In the genomic region with DNA sequence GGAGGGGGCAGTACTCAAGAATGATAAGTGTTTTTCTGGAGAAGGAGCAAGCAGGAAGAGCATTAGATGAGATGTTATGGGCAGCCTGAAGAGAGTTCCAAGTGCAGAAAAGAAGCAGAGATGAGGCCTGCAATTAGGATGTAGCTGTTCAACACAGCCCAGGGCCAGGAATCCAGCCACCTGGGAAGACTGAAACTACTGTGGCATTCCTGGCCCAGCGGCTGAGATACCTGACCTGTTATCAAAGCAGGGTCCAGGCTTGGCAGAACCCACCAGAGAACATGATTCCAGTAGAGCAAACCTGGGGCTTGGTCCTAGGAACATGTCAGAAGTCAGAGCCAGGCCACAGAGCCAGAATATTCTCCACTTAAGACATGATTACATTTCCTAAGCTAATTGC, we compare ENCODE assay signal across 25 cellular contexts.
"Had no signal": no experiment of that assay in that cellular context is flagged by ENCODE, and none has a peak within 500 bp of the region (broad histone marks: within the 10 kb centered on the region; RNA-seq: fewer than 3 reads in every experiment).

No MANE protein-coding gene starts in this region.

- ATAC-seq: natural killer cell treated with Interleukin-12 subunit alpha and Interleukin-12 subunit beta and Interleukin-15 and Interleukin-18, amount 100 ng/mL, for 72 hours; pancreas; right cardiac atrium; sciatic nerve; stimulated activated naive B cell treated with anti-CD40 and anti-IgM and Interleukin-4, amounts not matched to agents 10 μg/mL and 1 μg/mL and 100 μg/mL, for 72 hours; stimulated activated naive CD8-positive, alpha-beta T cell treated with anti-CD3 and anti-CD28 coated beads, Interleukin-15, Interleukin-2, amounts not matched to agents 100 U/mL and 50 U/mL, for 24 hours; upper lobe of right lung had no signal

- H3K27me3 ChIP-seq: pancreas, stomach, testis, thyroid gland, transverse colon, upper lobe of right lung had no signal

- DNase-seq: head of caudate nucleus; hippocampal formation; kidney; left ventricle myocardium inferior; naive B cell; pancreas; posterior cingulate gyrus; retina; right cardiac atrium; stimulated activated CD4-positive, alpha-beta T cell treated with anti-CD3 and anti-CD28 coated beads, Interleukin-12 subunit alpha, Interleukin-12 subunit beta, amount 100 ng/mL, for 4 hours; stimulated activated CD4-positive, alpha-beta T cell treated with anti-CD3 and anti-CD28 coated beads, Interleukin-15, amount 100 ng/mL, for 24 hours; stimulated activated CD4-positive, alpha-beta T cell treated with anti-CD3 and anti-CD28 coated beads, Interleukin-2, amount 100 ng/mL, for 24 hours; stimulated activated CD4-positive, alpha-beta T cell treated with anti-CD3 and anti-CD28 coated beads, Interleukin-4, amount 100 ng/mL, for 1 hour; stimulated activated naive B cell treated with anti-CD40 and anti-IgM and Interleukin-4, amounts not matched to agents 10 μg/mL and 1 μg/mL and 100 μg/mL, for 72 hours; stimulated activated naive CD8-positive, alpha-beta T cell treated with anti-CD3 and anti-CD28 coated beads, Interleukin-15, Interleukin-2, amounts not matched to agents 100 U/mL and 50 U/mL, for 24 hours; stomach; testis; thyroid gland; transverse colon; upper lobe of right lung had no signal

- H3K9me3 ChIP-seq: pancreas, prostate gland, testis, thyroid gland had no signal

- H3K4me3 ChIP-seq: left ventricle myocardium inferior, lung, pancreas, prostate gland, skin epidermis, stomach, testis, thyroid gland, transverse colon, upper lobe of right lung had no signal

- H3K4me1 ChIP-seq: left ventricle myocardium inferior, pancreas, prostate gland, stomach, testis, thyroid gland, upper lobe of right lung had no signal

- H3K36me3 ChIP-seq: left ventricle myocardium inferior, pancreas, prostate gland, stomach, thyroid gland, transverse colon, upper lobe of right lung had no signal

- H3K27ac ChIP-seq: left ventricle myocardium inferior, pancreas, prostate gland, skin epidermis, stomach, testis, thyroid gland, transverse colon, upper lobe of right lung had no signal
